In the genomic region with DNA sequence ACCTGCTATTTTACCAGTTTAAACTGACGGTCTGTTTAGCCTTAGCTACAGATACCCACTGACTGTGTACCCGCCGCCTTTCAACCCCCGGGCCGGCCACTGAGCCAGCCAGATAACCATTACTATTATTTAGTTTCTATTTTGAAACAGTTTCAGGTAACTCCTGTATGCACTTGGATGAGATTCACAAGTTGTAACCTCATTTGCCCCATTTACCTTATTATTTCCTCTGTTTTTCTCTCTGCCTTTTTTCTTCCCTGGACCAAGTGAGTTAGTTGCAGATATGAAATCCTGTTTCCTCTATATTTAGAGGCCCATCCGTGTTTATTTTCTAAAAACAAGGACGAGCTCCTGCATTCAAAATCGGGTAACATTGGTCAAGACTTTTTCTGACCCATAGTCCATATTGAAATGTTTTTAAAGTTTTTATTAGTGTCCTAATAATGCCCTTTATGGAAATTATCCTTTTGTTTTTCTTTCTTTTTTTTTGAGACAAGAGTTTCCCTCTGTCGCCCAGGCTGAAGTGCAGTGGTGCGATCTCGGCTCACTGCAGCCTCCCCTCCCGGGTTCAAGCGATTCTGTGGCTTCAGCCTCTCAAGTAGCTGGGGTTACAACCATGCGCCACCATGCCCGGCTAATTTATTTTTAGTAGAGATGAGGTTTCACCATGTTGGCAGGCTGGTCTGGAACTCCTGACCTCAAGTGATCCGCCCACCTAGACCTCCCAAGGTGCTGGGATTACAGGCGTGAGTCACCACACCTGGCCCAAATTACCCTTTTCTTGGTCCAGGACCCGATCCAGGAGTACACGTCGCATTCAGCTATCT, we compare ENCODE assay signal across 8 cellular contexts. TPM values are rescaled to one million over a fixed set of nuclear protein-coding genes. Genes with fewer than 3 reads are reported as not detected.
DNase-seq lines count a peak whose midpoint lies in the region; ATAC-seq and TF ChIP-seq lines count a peak whose summit lies in the region.

No MANE protein-coding gene starts in this region.

- no peaks in the 10 kb centered on the region for H3K9me3 Mint-ChIP-seq in activated T-cell treated with anti-CD3 and anti-CD28 coated beads, Interleukin-2, amount 50 U/mL, for 72 hours
- H3K9me3 Mint-ChIP-seq in activated T-helper 1 cell treated with anti-CD3 and anti-CD28 coated beads, Interleukin-12 subunit alpha, Interleukin-12 subunit beta, Interleukin-2, Interleukin-4 antibody, amounts not matched to agents 30 ng/mL and 10 ng/mL and 1 ng/mL, durations not matched to agents 14 hours and 24 hours and 36 hours, result no peaks in the 10 kb centered on the region

- no peaks in the 10 kb centered on the region for H3K36me3 ChIP-seq in kidney epithelial cell (ENCODE audit: control insufficient read depth, insufficient read depth, low read length)
- peaks cover 19 to 20% of the 10 kb centered on the region in 2 donors for H3K36me3 ChIP-seq in thyroid gland

- H3K27ac ChIP-seq in thyroid gland, result peak overlapping the region; percentile 99 to 100 (median 100)

- no peaks in the 10 kb centered on the region for H3K9me3 ChIP-seq in thyroid gland

- no peak for DNase-seq in activated T-cell treated with anti-CD3 and anti-CD28 coated beads, Interleukin-2, amount 50 U/mL, for 72 hours
- DNase-seq in activated T-cell treated with anti-CD3 and anti-CD28 coated beads, Interleukin-2, amount 50 U/mL, for 1 hour, result no peak
- DNase-seq in activated T-helper 1 cell treated with anti-CD3 and anti-CD28 coated beads, Interleukin-12 subunit alpha, Interleukin-12 subunit beta, Interleukin-2, Interleukin-4 antibody, amounts not matched to agents 30 ng/mL and 10 ng/mL and 1 ng/mL, durations not matched to agents 14 hours and 24 hours and 36 hours (ENCODE audit: low spot score), result no peak
- DNase-seq in kidney epithelial cell (ENCODE audit: low read depth) (no peak), thyroid gland (no peak), occipital lobe (lab: John Stamatoyannopoulos, UW) (no peak), hepatic stellate cell (ENCODE audit: low spot score) (no peak), superior temporal gyrus (ENCODE audit: extremely low spot score) (no peak)

- H3K27me3 ChIP-seq in kidney epithelial cell (ENCODE audit: control insufficient read depth, insufficient read depth, low read length) (no peaks in the 10 kb centered on the region), thyroid gland (no peaks in the 10 kb centered on the region)

- intact Hi-C loops in activated T-helper 1 cell treated with anti-CD3 and anti-CD28 coated beads, Interleukin-12 subunit alpha, Interleukin-12 subunit beta, Interleukin-2, Interleukin-4 antibody, amounts not matched to agents 30 ng/mL and 10 ng/mL and 1 ng/mL, durations not matched to agents 14 hours and 24 hours and 36 hours (cut with micrococcal nuclease), result loop anchor here (1.0 to 2.0 kb wide), 11 partner anchors 10 to 194 kb away; partner anchors contain the start of genes ADISSP, CENPB, MAVS and PANK2
- intact Hi-C loops in thyroid gland (cut with DNase I), result no loop called here

- peaks cover 6 to 23% of the 10 kb centered on the region in 2 donors for H3K4me1 ChIP-seq in thyroid gland

- H3K4me3 Mint-ChIP-seq in activated T-cell treated with anti-CD3 and anti-CD28 coated beads, Interleukin-2, amount 50 U/mL, for 72 hours, result peak overlapping the region; percentile 82 to 93
- H3K4me3 Mint-ChIP-seq in activated T-helper 1 cell treated with anti-CD3 and anti-CD28 coated beads, Interleukin-12 subunit alpha, Interleukin-12 subunit beta, Interleukin-2, Interleukin-4 antibody, amounts not matched to agents 30 ng/mL and 10 ng/mL and 1 ng/mL, durations not matched to agents 14 hours and 24 hours and 36 hours, result peak overlapping the region; percentile 85

- peaks cover 45% of the 10 kb centered on the region for H3K4me1 Mint-ChIP-seq in activated T-cell treated with anti-CD3 and anti-CD28 coated beads, Interleukin-2, amount 50 U/mL, for 72 hours (ENCODE audit: low read depth)
- peaks cover 34% of the 10 kb centered on the region for H3K4me1 Mint-ChIP-seq in activated T-helper 1 cell treated with anti-CD3 and anti-CD28 coated beads, Interleukin-12 subunit alpha, Interleukin-12 subunit beta, Interleukin-2, Interleukin-4 antibody, amounts not matched to agents 30 ng/mL and 10 ng/mL and 1 ng/mL, durations not matched to agents 14 hours and 24 hours and 36 hours (ENCODE audit: low read depth)

- TF ChIP-seq CTCF in kidney epithelial cell (IDR thresholded peaks at IDR 0.05; ENCODE audit: insufficient read depth, low read length, poor library complexity, severe bottlenecking) (no peak), thyroid gland (IDR thresholded peaks at IDR 0.05) (no peak)

- no peaks in the 10 kb centered on the region for H3K36me3 Mint-ChIP-seq in activated T-cell treated with anti-CD3 and anti-CD28 coated beads, Interleukin-2, amount 50 U/mL, for 72 hours (ENCODE audit: insufficient read depth in 2 of 2)
- peaks cover 7% of the 10 kb centered on the region for H3K36me3 Mint-ChIP-seq in activated T-helper 1 cell treated with anti-CD3 and anti-CD28 coated beads, Interleukin-12 subunit alpha, Interleukin-12 subunit beta, Interleukin-2, Interleukin-4 antibody, amounts not matched to agents 30 ng/mL and 10 ng/mL and 1 ng/mL, durations not matched to agents 14 hours and 24 hours and 36 hours (ENCODE audit: low read depth)

- no peaks in the 10 kb centered on the region for H3K27me3 Mint-ChIP-seq in activated T-cell treated with anti-CD3 and anti-CD28 coated beads, Interleukin-2, amount 50 U/mL, for 72 hours (ENCODE audit: low read depth)
- H3K27me3 Mint-ChIP-seq in activated T-helper 1 cell treated with anti-CD3 and anti-CD28 coated beads, Interleukin-12 subunit alpha, Interleukin-12 subunit beta, Interleukin-2, Interleukin-4 antibody, amounts not matched to agents 30 ng/mL and 10 ng/mL and 1 ng/mL, durations not matched to agents 14 hours and 24 hours and 36 hours (ENCODE audit: insufficient read depth), result no peaks in the 10 kb centered on the region

- peak overlapping the region; percentile 97 for H3K27ac Mint-ChIP-seq in activated T-cell treated with anti-CD3 and anti-CD28 coated beads, Interleukin-2, amount 50 U/mL, for 72 hours
- peak overlapping the region; percentile 89 for H3K27ac Mint-ChIP-seq in activated T-helper 1 cell treated with anti-CD3 and anti-CD28 coated beads, Interleukin-12 subunit alpha, Interleukin-12 subunit beta, Interleukin-2, Interleukin-4 antibody, amounts not matched to agents 30 ng/mL and 10 ng/mL and 1 ng/mL, durations not matched to agents 14 hours and 24 hours and 36 hours

- H3K4me3 ChIP-seq in kidney epithelial cell (ENCODE audit: low read depth, low read length) (peak overlapping the region; percentile 68), thyroid gland (replicated peaks in 1 of 3) (peak overlapping the region; percentile 45 to 52 (median 51))

- TF ChIP-seq POLR2A in thyroid gland (IDR thresholded peaks at IDR 0.05), result no peak

- no peak for ATAC-seq in activated T-cell treated with anti-CD3 and anti-CD28 coated beads, Interleukin-2, amount 50 U/mL, for 72 hours (replicated peaks in 1 of 2)

- 41 to 44% methylated on average over 20 of the region's 20 CpGs for WGBS in thyroid gland, 2 donors

RNA-seq across cellular contexts. Expression of gene AP5S1, which starts 0.8 kb away (rescaled TPM):
- 10 to 100 TPM; 10.3 to 13.7 TPM for total RNA-seq in activated T-cell treated with anti-CD3 and anti-CD28 coated beads, Interleukin-2, amount 50 U/mL, for 72 hours
- 14.9 and 15.0 TPM in 2 replicates for total RNA-seq in activated T-helper 1 cell treated with anti-CD3 and anti-CD28 coated beads, Interleukin-12 subunit alpha, Interleukin-12 subunit beta, Interleukin-2, Interleukin-4 antibody, amounts not matched to agents 30 ng/mL and 10 ng/mL and 1 ng/mL, durations not matched to agents 14 hours and 24 hours and 36 hours
- total RNA-seq in kidney epithelial cell (13.7 and 15.0 TPM in 2 replicates), thyroid gland (10 to 100 TPM; 16.0 to 46.3 (median 35.0) TPM), occipital lobe (5.5 TPM)

RNA-seq across cellular contexts. Expression of gene CDC25B, which starts 25.0 kb away (rescaled TPM):
- 100 to 1,000 TPM; 121 to 128 TPM for total RNA-seq in activated T-cell treated with anti-CD3 and anti-CD28 coated beads, Interleukin-2, amount 50 U/mL, for 72 hours
- 71.7 and 76.2 TPM in 2 replicates for total RNA-seq in activated T-helper 1 cell treated with anti-CD3 and anti-CD28 coated beads, Interleukin-12 subunit alpha, Interleukin-12 subunit beta, Interleukin-2, Interleukin-4 antibody, amounts not matched to agents 30 ng/mL and 10 ng/mL and 1 ng/mL, durations not matched to agents 14 hours and 24 hours and 36 hours
- total RNA-seq in kidney epithelial cell, result 8.3 and 13.0 TPM in 2 replicates
- 10 to 100 TPM; 23.7 to 43.9 (median 27.8) TPM for total RNA-seq in thyroid gland
- 4.5 TPM for total RNA-seq in occipital lobe

RNA-seq across cellular contexts. Expression of gene MAVS, which starts 25.5 kb away (rescaled TPM):
- 10 to 100 TPM; 27.9 to 29.8 TPM for total RNA-seq in activated T-cell treated with anti-CD3 and anti-CD28 coated beads, Interleukin-2, amount 50 U/mL, for 72 hours
- total RNA-seq in activated T-helper 1 cell treated with anti-CD3 and anti-CD28 coated beads, Interleukin-12 subunit alpha, Interleukin-12 subunit beta, Interleukin-2, Interleukin-4 antibody, amounts not matched to agents 30 ng/mL and 10 ng/mL and 1 ng/mL, durations not matched to agents 14 hours and 24 hours and 36 hours, result 40.8 TPM in 2 replicates
- 30.8 and 32.0 TPM in 2 replicates for total RNA-seq in kidney epithelial cell
- total RNA-seq in thyroid gland, result 10 to 100 TPM; 30.4 to 52.3 (median 39.0) TPM
- 8.0 TPM for total RNA-seq in occipital lobe

RNA-seq across cellular contexts. Expression of gene CENPB, which starts 34.6 kb away (rescaled TPM):
- total RNA-seq in activated T-cell treated with anti-CD3 and anti-CD28 coated beads, Interleukin-2, amount 50 U/mL, for 72 hours, result 10 to 100 TPM; 30.4 to 31.5 TPM
- total RNA-seq in activated T-helper 1 cell treated with anti-CD3 and anti-CD28 coated beads, Interleukin-12 subunit alpha, Interleukin-12 subunit beta, Interleukin-2, Interleukin-4 antibody, amounts not matched to agents 30 ng/mL and 10 ng/mL and 1 ng/mL, durations not matched to agents 14 hours and 24 hours and 36 hours, result 72.3 and 80.2 TPM in 2 replicates
- total RNA-seq in kidney epithelial cell (66.2 and 73.3 TPM in 2 replicates), thyroid gland (10 to 100 TPM; 64.8 to 94.9 (median 80.8) TPM), occipital lobe (55.4 TPM)

RNA-seq across cellular contexts. Expression of gene SPEF1, which starts 39.9 kb away (rescaled TPM):
- under 1 TPM; 0.48 to 0.49 TPM for total RNA-seq in activated T-cell treated with anti-CD3 and anti-CD28 coated beads, Interleukin-2, amount 50 U/mL, for 72 hours
- 0.12 TPM in 1 of 2 replicates, not detected in the other for total RNA-seq in activated T-helper 1 cell treated with anti-CD3 and anti-CD28 coated beads, Interleukin-12 subunit alpha, Interleukin-12 subunit beta, Interleukin-2, Interleukin-4 antibody, amounts not matched to agents 30 ng/mL and 10 ng/mL and 1 ng/mL, durations not matched to agents 14 hours and 24 hours and 36 hours
- 0.07 TPM in 1 of 2 replicates, not detected in the other for total RNA-seq in kidney epithelial cell
- total RNA-seq in thyroid gland, result 1 to 10 TPM in 3 of 4 donors, under 1 TPM in 1; 0.13 to 2.5 (median 2.0) TPM
- total RNA-seq in occipital lobe, result 0.16 TPM
